In genomic region chr19:17555929-17556813, GRCh38 we compare ENCODE assay signal across 8 cellular contexts. TPM values are rescaled to one million over a fixed set of nuclear protein-coding genes. Genes with fewer than 3 reads are reported as not detected.
DNase-seq lines count a peak whose midpoint lies in the region; ATAC-seq, FAIRE-seq and TF ChIP-seq lines count a peak whose summit lies in the region.

No MANE protein-coding gene starts in this region.

- H3K9me3 Mint-ChIP-seq in CD4-positive, alpha-beta memory T cell, result no peaks in the 10 kb centered on the region

- no peak for TF ChIP-seq CTCF in RWPE2 (IDR thresholded peaks at IDR 0.05; ENCODE audit: poor library complexity, severe bottlenecking)
- TF ChIP-seq CTCF in bronchial epithelial cell (IDR thresholded peaks at IDR 0.05; ENCODE audit: insufficient read depth, low read length, severe bottlenecking), result no peak
- peak; percentile 13 for TF ChIP-seq CTCF in kidney epithelial cell (IDR thresholded peaks at IDR 0.05; ENCODE audit: insufficient read depth, low read length, poor library complexity, severe bottlenecking)
- TF ChIP-seq CTCF in smooth muscle cell (IDR thresholded peaks at IDR 0.05; ENCODE audit: borderline replicate concordance, insufficient read depth, poor library complexity, severe bottlenecking), result no peak

- no peaks in the 10 kb centered on the region for H3K27me3 ChIP-seq in CD4-positive, alpha-beta memory T cell (ENCODE audit: insufficient read depth, low read length)
- H3K27me3 ChIP-seq in RWPE2 (ENCODE audit: insufficient read depth, poor library complexity, severe bottlenecking) (no peaks in the 10 kb centered on the region), bronchial epithelial cell (ENCODE audit: control insufficient read depth, insufficient read depth, low read length) (no peaks in the 10 kb centered on the region), kidney epithelial cell (ENCODE audit: control insufficient read depth, insufficient read depth, low read length) (no peaks in the 10 kb centered on the region), smooth muscle cell (ENCODE audit: low read depth) (no peaks in the 10 kb centered on the region)

- WGBS in smooth muscle cell (ENCODE audit: low lambda C conversion rate), result 13% methylated on average over 38 of the region's 46 CpGs

- H3K4me3 ChIP-seq in CD4-positive, alpha-beta memory T cell (ENCODE audit: low read length in 2 of 2), result peak overlapping the region; percentile 54 to 80
- H3K4me3 ChIP-seq in RWPE2 (ENCODE audit: severe bottlenecking) (peak overlapping the region; percentile 96), bronchial epithelial cell (ENCODE audit: low read depth, low read length) (peak overlapping the region; percentile 100), kidney epithelial cell (ENCODE audit: low read depth, low read length) (peak overlapping the region; percentile 96), smooth muscle cell (peak overlapping the region; percentile 66)

- H3K4me2 ChIP-seq in smooth muscle cell, result peak overlapping the region; percentile 85

- peaks cover 16% of the 10 kb centered on the region for H3K36me3 ChIP-seq in CD4-positive, alpha-beta memory T cell (ENCODE audit: insufficient read depth, low read length)
- peaks cover 45% of the 10 kb centered on the region for H3K36me3 ChIP-seq in RWPE2 (ENCODE audit: low read depth)
- H3K36me3 ChIP-seq in bronchial epithelial cell (ENCODE audit: control insufficient read depth, insufficient read depth, low read length), result peaks cover 10% of the 10 kb centered on the region
- peaks cover 2% of the 10 kb centered on the region for H3K36me3 ChIP-seq in kidney epithelial cell (ENCODE audit: control insufficient read depth, insufficient read depth, low read length)
- no peaks in the 10 kb centered on the region for H3K36me3 ChIP-seq in smooth muscle cell (ENCODE audit: low read depth)

- H3K27me3 Mint-ChIP-seq in CD4-positive, alpha-beta memory T cell, result no peaks in the 10 kb centered on the region

- peaks cover 20% of the 10 kb centered on the region for H3F3A ChIP-seq in smooth muscle cell (ENCODE audit: low read depth)

- H3K4me1 Mint-ChIP-seq in CD4-positive, alpha-beta memory T cell, result peaks cover 8 to 25% (median 14%) of the 10 kb centered on the region in 4 donors

- no peaks in the 10 kb centered on the region for H4K20me1 ChIP-seq in smooth muscle cell (ENCODE audit: low read depth)

- no peaks in the 10 kb centered on the region for H3K9me3 ChIP-seq in CD4-positive, alpha-beta memory T cell (ENCODE audit: control insufficient read depth in 1 of 2, low read length in 2 of 2)
- H3K9me3 ChIP-seq in RWPE2 (ENCODE audit: severe bottlenecking) (no peaks in the 10 kb centered on the region), smooth muscle cell (replicated peaks; ENCODE audit: low read depth) (no peaks in the 10 kb centered on the region)

- CTCF ChIA-PET in CD4-positive, alpha-beta memory T cell (lab: Charles Lee; ENCODE audit: partially characterized antibody), result interaction anchor here (0.6 to 3.2 kb wide), 8 partner anchors 17 to 504 kb away, joined by 3 to 12 read pairs (median 3); partner anchors contain the start of gene PGLS

- no peak overlapping the region for H2AFZ ChIP-seq in smooth muscle cell (ENCODE audit: low read depth)

- FAIRE-seq in bronchial epithelial cell (lab: Jason Lieb, UNC), result no peak

- peaks cover 17% of the 10 kb centered on the region for H3K79me2 ChIP-seq in smooth muscle cell (ENCODE audit: low read depth)

- peaks cover 18% of the 10 kb centered on the region for H3K4me1 ChIP-seq in CD4-positive, alpha-beta memory T cell (ENCODE audit: insufficient read depth, low read length)
- H3K4me1 ChIP-seq in RWPE2 (ENCODE audit: insufficient read depth, poor library complexity, severe bottlenecking) (peaks cover 19% of the 10 kb centered on the region), smooth muscle cell (ENCODE audit: low read depth) (peaks cover 6% of the 10 kb centered on the region)

- peak overlapping the region; percentile 74 for H3K9ac ChIP-seq in smooth muscle cell (ENCODE audit: low read depth)

- peak in 1 of 5 donors; percentile 49 for DNase-seq in CD4-positive, alpha-beta memory T cell
- DNase-seq in RWPE2 (ENCODE audit: low spot score) (no peak), bronchial epithelial cell (ENCODE audit: low read depth) (peak; percentile 16), kidney epithelial cell (ENCODE audit: low read depth) (no peak), smooth muscle cell (lab: John Stamatoyannopoulos, UW; ENCODE audit: unreplicated experiment) (peak; percentile 62), H4 (ENCODE audit: low spot score) (no peak)

- H3K27ac ChIP-seq in CD4-positive, alpha-beta memory T cell (ENCODE audit: low read depth, low read length), result peak overlapping the region; percentile 62
- peak overlapping the region; percentile 59 for H3K27ac ChIP-seq in RWPE2 (ENCODE audit: poor library complexity, severe bottlenecking)
- peak overlapping the region; percentile 64 for H3K27ac ChIP-seq in smooth muscle cell (ENCODE audit: low read depth)

- POLR2A ChIA-PET in CD4-positive, alpha-beta memory T cell (lab: Charles Lee; ENCODE audit: partially characterized antibody), result interaction anchor here (0.8 to 1.6 kb wide), 5 partner anchors 33 to 60 kb away, joined by 3 to 6 read pairs (median 4); partner anchors contain the start of gene PGLS

- TF ChIP-seq POLR2A in GM19193 (IDR thresholded peaks at IDR 0.05; ENCODE audit: extremely low read depth, insufficient read depth, insufficient read length), result peak; percentile 48

- peaks cover 12 to 16% of the 10 kb centered on the region in 2 donors for H3K36me3 Mint-ChIP-seq in CD4-positive, alpha-beta memory T cell

- peak overlapping the region in 6 of 7 donors; percentile 30 to 81 (median 74) for H3K27ac Mint-ChIP-seq in CD4-positive, alpha-beta memory T cell

- peak overlapping the region; percentile 83 to 89 (median 86) for H3K4me3 Mint-ChIP-seq in CD4-positive, alpha-beta memory T cell

- ATAC-seq in HG03342 (IDR thresholded peaks at IDR 0.05; ENCODE audit: unreplicated experiment), result peak; percentile 30
- ATAC-seq in RWPE2 (ENCODE audit: low read depth), result peak; percentile 32

- intact Hi-C loops in CD4-positive, alpha-beta memory T cell (cut with micrococcal nuclease), result loop anchor here (1.0 to 10.0 kb wide), 8 partner anchors 17 to 1361 kb away; partner anchors contain the start of genes COPE, DDX49, MRPL34 and PGLS

RNA-seq across cellular contexts. Expression of gene COLGALT1, which starts 0.7 kb away (rescaled TPM):
- total RNA-seq in CD4-positive, alpha-beta memory T cell, result 10 to 100 TPM; 68.3 to 74.7 TPM
- 10 to 100 TPM; 14.1 to 24.9 TPM for polyA plus RNA-seq in CD4-positive, alpha-beta memory T cell
- total RNA-seq in bronchial epithelial cell (74.2 and 75.1 TPM in 2 replicates), kidney epithelial cell (68.4 and 76.1 TPM in 2 replicates), smooth muscle cell (126 and 129 TPM in 2 replicates)
- polyA plus RNA-seq in smooth muscle cell, result 124 and 151 TPM in 2 replicates
- total RNA-seq in H4 (2014; rRNA removed; shearing (Covaris generic)), result 89.9 and 95.2 TPM in 2 replicates

RNA-seq across cellular contexts. Expression of gene PGLS, which starts 44.7 kb away (rescaled TPM):
- 10 to 100 TPM; 76.3 to 80.0 TPM for total RNA-seq in CD4-positive, alpha-beta memory T cell
- polyA plus RNA-seq in CD4-positive, alpha-beta memory T cell, result 10 to 100 TPM; 39.7 to 61.1 TPM
- total RNA-seq in bronchial epithelial cell (41.1 and 67.2 TPM in 2 replicates), kidney epithelial cell (128 and 146 TPM in 2 replicates), smooth muscle cell (47.1 and 57.1 TPM in 2 replicates)
- polyA plus RNA-seq in smooth muscle cell, result 77.1 and 92.4 TPM in 2 replicates
- 80.9 and 96.4 TPM in 2 replicates for total RNA-seq in H4 (2014; rRNA removed; shearing (Covaris generic))

Comparison
In these comparisons a context has a peak if more than half of its experiments do, and no peak if none do; other contexts are left out.
1. DNase-seq: peak in bronchial epithelial cell (single experiment) and smooth muscle cell (single experiment); none in RWPE2 (single experiment), kidney epithelial cell (single experiment) and H4 (single experiment).
2. Peak in every context shown above with its lines, with median percentiles within 50 percentile points of each other: H3K27ac ChIP-seq and H3K4me3 ChIP-seq.